Comparison of ENCODE assay signal across 28 cellular contexts in the genomic region with DNA sequence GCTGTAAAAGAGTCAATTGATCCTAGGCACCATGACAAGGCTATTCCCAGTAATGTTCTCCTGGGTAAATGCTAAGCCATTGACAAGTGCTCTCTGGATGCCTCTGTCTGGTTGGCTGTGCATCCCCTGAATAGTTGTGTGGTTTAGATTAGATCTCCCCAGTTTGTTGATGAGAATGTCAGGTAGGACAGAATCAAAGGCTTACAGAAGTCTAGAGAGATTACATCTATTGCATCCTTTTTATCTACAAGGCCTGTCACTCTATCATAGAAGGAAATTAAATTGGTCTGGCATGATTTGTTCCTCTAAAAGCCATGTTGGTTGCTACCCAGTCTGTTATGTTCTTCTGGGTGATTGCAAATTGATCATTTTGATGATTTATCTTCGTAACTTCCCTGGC.
A peak's percentile ranks its signal among the peaks of the same experiment; 100 is the strongest.
DNase-seq lines count a peak whose midpoint lies in the region; ATAC-seq and TF ChIP-seq lines count a peak whose summit lies in the region.
"Had no signal": no experiment of that assay in that cellular context is flagged by ENCODE, and none has a peak within 500 bp of the region (broad histone marks: within the 10 kb centered on the region; RNA-seq: fewer than 3 reads in every experiment).

No MANE protein-coding gene starts in this region.

- no peak overlapping the region for H2AFZ ChIP-seq in DND-41 (ENCODE audit: low read depth, low read length)

- no peak overlapping the region for H3K27ac ChIP-seq in DND-41 (ENCODE audit: low read length)
- H3K27ac ChIP-seq: 22Rv1; A549; BLaER1; BLaER1 treated with 17β-estradiol and CSF1 and Interleukin-3, amounts not matched to agents 10 nM and 100 nM; C4-2B had no signal

- DNase-seq in DND-41 (no peak), SK-N-DZ (ENCODE audit: low spot score) (peak; percentile 87), Ammon's horn (ENCODE audit: low spot score) (no peak)
- DNase-seq in stimulated activated CD4-positive, alpha-beta T cell treated with anti-CD3 and anti-CD28 coated beads, Interleukin-4, amount 100 ng/mL, for 4 hours = no peak
- DNase-seq: 8988T; ACHN; AML-193; BE2C; C1 segment of cervical spinal cord; Caco-2; Calu3; CD4-positive, alpha-beta memory T cell; CD4-positive, alpha-beta T cell; CD4-positive, CD25-positive, alpha-beta regulatory T cell; CD8-positive, alpha-beta memory T cell; CD8-positive, alpha-beta T cell; COR-L47; DMS 273 treated with DMSO at 0.1 percent for 48 hours; DMS153; DMS53; DMS79; DMS79 treated with DMSO at 0.1 percent for 48 hours; EL had no signal

- H3K36me3 ChIP-seq in DND-41 (ENCODE audit: insufficient read depth, low read length) = no peaks in the 10 kb centered on the region
- H3K36me3 ChIP-seq: BE2C; BLaER1; BLaER1 treated with 17β-estradiol and CSF1 and Interleukin-3, amounts not matched to agents 10 nM and 100 nM had no signal

- no peak for TF ChIP-seq CTCF in DND-41 (IDR thresholded peaks at IDR 0.05; ENCODE audit: borderline replicate concordance, extremely low read depth, low read length, poor library complexity, severe bottlenecking)

- H3K4me2 ChIP-seq in DND-41 (ENCODE audit: insufficient read depth, low read length) = no peak overlapping the region
- H3K4me2 ChIP-seq: A549; BLaER1; BLaER1 treated with 17β-estradiol and CSF1 and Interleukin-3, amounts not matched to agents 10 nM and 100 nM had no signal

- no peaks in the 10 kb centered on the region for H3K79me2 ChIP-seq in DND-41 (ENCODE audit: insufficient read depth, low read length)

- H3K4me3 ChIP-seq in DND-41 (ENCODE audit: low read depth in 1 of 2, low read length in 2 of 2) = no peak overlapping the region
- H3K4me3 ChIP-seq: A549; BLaER1; BLaER1 treated with 17β-estradiol and CSF1 and Interleukin-3, amounts not matched to agents 10 nM and 100 nM had no signal

- no peak overlapping the region for H3K9ac ChIP-seq in DND-41 (ENCODE audit: low read depth, low read length)
- H3K9ac ChIP-seq: BLaER1; BLaER1 treated with 17β-estradiol and CSF1 and Interleukin-3, amounts not matched to agents 10 nM and 100 nM had no signal

- H3K27me3 ChIP-seq in DND-41 (ENCODE audit: insufficient read depth, low read length, poor library complexity) = no peaks in the 10 kb centered on the region
- H3K27me3 ChIP-seq: BE2C; BLaER1; BLaER1 treated with 17β-estradiol and CSF1 and Interleukin-3, amounts not matched to agents 10 nM and 100 nM had no signal

- ATAC-seq in DND-41 (ENCODE audit: insufficient read depth, low read depth) = peak; percentile 72; the same call in 1 of the 3 replicates
- ATAC-seq: A549; CD8-positive, alpha-beta T cell had no signal

- no peaks in the 10 kb centered on the region for H4K20me1 ChIP-seq in DND-41 (ENCODE audit: insufficient read depth, low read length)
- H4K20me1 ChIP-seq: BLaER1; BLaER1 treated with 17β-estradiol and CSF1 and Interleukin-3, amounts not matched to agents 10 nM and 100 nM had no signal

- H3K9me3 ChIP-seq in DND-41 (ENCODE audit: insufficient read depth, low read length, severe bottlenecking) = peaks cover 25% of the 10 kb centered on the region
- H3K9me3 ChIP-seq: BE2C had no signal

- no peaks in the 10 kb centered on the region for H3K4me1 ChIP-seq in DND-41 (ENCODE audit: insufficient read depth, low read length)
- H3K4me1 ChIP-seq: BE2C; BLaER1; BLaER1 treated with 17β-estradiol and CSF1 and Interleukin-3, amounts not matched to agents 10 nM and 100 nM; Caco-2 had no signal
